ENCODE assay signal across 1 cellular context in the genomic region with DNA sequence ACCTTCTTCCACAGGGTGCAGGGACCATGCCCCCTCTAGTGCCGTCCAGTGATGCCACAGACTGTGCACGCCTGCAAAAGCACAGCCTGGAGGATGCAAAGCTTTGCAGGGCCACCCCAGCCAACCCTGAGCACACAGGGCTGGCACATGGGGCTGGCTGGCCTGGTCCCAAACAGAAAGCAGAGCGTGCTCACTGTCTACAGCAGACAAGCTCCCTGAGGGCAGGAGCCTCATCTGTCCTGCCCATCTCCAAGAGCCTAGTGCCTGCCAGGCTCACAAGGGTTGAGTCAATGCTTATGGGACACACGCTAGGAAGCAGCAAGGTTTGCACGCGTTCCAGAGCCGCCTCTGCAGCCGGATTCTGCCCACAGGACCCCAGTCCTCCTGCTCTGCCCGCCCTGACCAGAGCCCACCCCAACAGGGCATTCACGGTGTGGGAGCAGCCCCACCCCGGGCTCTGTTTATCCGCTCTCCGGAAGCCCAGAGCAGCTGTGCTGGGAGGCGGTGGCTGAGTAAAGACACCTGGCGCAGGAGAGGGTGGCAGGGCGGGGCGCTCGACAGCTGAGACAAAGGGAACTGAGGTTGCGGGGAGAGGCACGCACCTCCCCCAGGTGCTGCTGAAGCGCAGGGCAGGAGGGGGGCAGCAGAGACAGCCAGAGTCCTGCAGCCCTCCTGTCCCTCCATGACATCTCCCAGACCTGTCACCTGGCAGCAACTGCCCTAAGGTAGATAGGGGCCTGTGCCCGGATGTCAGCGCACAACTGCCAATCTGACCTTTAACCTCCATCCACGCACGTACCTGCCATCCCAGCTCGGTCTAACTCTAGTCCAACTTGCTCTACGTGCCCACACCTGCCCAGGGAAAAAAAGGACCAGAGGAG.
TF ChIP-seq lines count a peak whose summit lies in the region.

No MANE protein-coding gene starts in this region.

TF ChIP-seq in neural cell, 6 proteins besides CTCF, POLR2A, EP300 and RAD21 (continued from another document):
- TF ChIP-seq EZH2 (IDR thresholded peaks at IDR 0.05; ENCODE audit: borderline replicate concordance, insufficient read depth, low read length, poor library complexity, severe bottlenecking) (no peak), MXI1 (conservative IDR thresholded peaks at IDR 0.05; ENCODE audit: poor library complexity, severe bottlenecking) (no peak)
